In genomic region chr10:117360994-117361667, GRCh38 we compare ENCODE assay signal across 1 cellular context.
TF ChIP-seq lines count a peak whose summit lies in the region.

No MANE protein-coding gene starts in this region.

TF ChIP-seq in HepG2, 621 proteins besides CTCF, POLR2A, EP300 and RAD21 (continued from another document and continues in another):
- peak; percentile 20; the same call in 1 of the 2 replicates for TF ChIP-seq IKZF5 (CRISPR knock-in tag; IDR thresholded peaks at IDR 0.05)
- TF ChIP-seq ZNF512B (CRISPR knock-in tag; IDR thresholded peaks at IDR 0.05; ENCODE audit: borderline replicate concordance): no peak
- TF ChIP-seq ATF4 (CRISPR knock-in tag; IDR thresholded peaks at IDR 0.05): peak in 1 of 2 experiments; percentile 16; a peak in 1 of 4 replicates
- TF ChIP-seq ZFP90 (CRISPR knock-in tag; IDR thresholded peaks at IDR 0.05; ENCODE audit: borderline replicate concordance): no peak
- TF ChIP-seq HDAC2 (CRISPR knock-in tag; IDR thresholded peaks at IDR 0.05): peak; percentile 71; the same call in 1 of the 2 replicates
- TF ChIP-seq GATAD2A (CRISPR knock-in tag; IDR thresholded peaks at IDR 0.05): peak; percentile 72; the same call in 1 of the 2 replicates
- peak; percentile 50; the same call in 1 of the 2 replicates for TF ChIP-seq ZFP36L1 (CRISPR knock-in tag; IDR thresholded peaks at IDR 0.05)
- TF ChIP-seq ASH2L (IDR thresholded peaks at IDR 0.05; ENCODE audit: insufficient read length, low read depth, low read length): peak; percentile 62
- TF ChIP-seq ZNF841 (CRISPR knock-in tag; IDR thresholded peaks at IDR 0.05; ENCODE audit: borderline replicate concordance): no peak
- no peak for TF ChIP-seq AKNA (CRISPR knock-in tag; IDR thresholded peaks at IDR 0.05; ENCODE audit: borderline replicate concordance)
- no peak for TF ChIP-seq EHMT2 (IDR thresholded peaks at IDR 0.05; ENCODE audit: borderline replicate concordance, low read depth, low read length)
- TF ChIP-seq TBX3 (IDR thresholded peaks at IDR 0.05; ENCODE audit: borderline replicate concordance): peak; percentile 98
- TF ChIP-seq TFAP4 (IDR thresholded peaks at IDR 0.05; ENCODE audit: borderline replicate concordance, low read depth): no peak
- no peak for TF ChIP-seq ZBTB33 (CRISPR knock-in tag; IDR thresholded peaks at IDR 0.05)
- TF ChIP-seq ZNF652 (CRISPR knock-in tag; IDR thresholded peaks at IDR 0.05; ENCODE audit: borderline replicate concordance, low read depth): peak; percentile 39; the same call in 1 of the 2 replicates
- TF ChIP-seq ZNF83 (CRISPR knock-in tag; IDR thresholded peaks at IDR 0.05; ENCODE audit: borderline replicate concordance): no peak
- TF ChIP-seq RARA (CRISPR knock-in tag; IDR thresholded peaks at IDR 0.05): peak; percentile 28; the same call in 1 of the 2 replicates
- TF ChIP-seq FOXP4 (CRISPR knock-in tag; IDR thresholded peaks at IDR 0.05): peak; percentile 87
- TF ChIP-seq SAP130 (CRISPR knock-in tag; IDR thresholded peaks at IDR 0.05; ENCODE audit: low read depth): peak; percentile 89
- TF ChIP-seq FOXA1 (IDR thresholded peaks at IDR 0.05): peak; percentile 66; the same call in 1 of the 2 replicates
- TF ChIP-seq FOXA1 (CRISPR knock-in tag; IDR thresholded peaks at IDR 0.05): peak; percentile 88
- no peak for TF ChIP-seq ZBTB1 (CRISPR knock-in tag; IDR thresholded peaks at IDR 0.05; ENCODE audit: borderline replicate concordance)
- TF ChIP-seq ZBTB25 (CRISPR knock-in tag; IDR thresholded peaks at IDR 0.05): peak; percentile 28; the same call in 1 of the 2 replicates
- TF ChIP-seq MED1 (CRISPR knock-in tag; IDR thresholded peaks at IDR 0.05): 0 out of 2 replicates have a peak, but pooled peaks have one; percentile 18
- no peak for TF ChIP-seq ZNF343 (CRISPR knock-in tag; IDR thresholded peaks at IDR 0.05)
- TF ChIP-seq ZNF503 (CRISPR knock-in tag; IDR thresholded peaks at IDR 0.05): no peak; the same call in 1 of the 2 replicates
- no peak for TF ChIP-seq SCMH1 (CRISPR knock-in tag; IDR thresholded peaks at IDR 0.05; ENCODE audit: borderline replicate concordance)
- TF ChIP-seq FOXA3 (CRISPR knock-in tag; IDR thresholded peaks at IDR 0.05): peak; percentile 97
- peak; percentile 59; the same call in 1 of the 2 replicates for TF ChIP-seq ELF3 (CRISPR knock-in tag; IDR thresholded peaks at IDR 0.05)
- TF ChIP-seq SYNCRIP (IDR thresholded peaks at IDR 0.05; ENCODE audit: insufficient read depth, low read depth, low read length): no peak
- peak; percentile 68 for TF ChIP-seq ISL2 (CRISPR knock-in tag; IDR thresholded peaks at IDR 0.05)
- TF ChIP-seq NR2F1 (CRISPR knock-in tag; IDR thresholded peaks at IDR 0.05): peak in 1 of 2 experiments; percentile 24; a peak in 1 of 4 replicates
- peak; percentile 32; the same call in 1 of the 2 replicates for TF ChIP-seq PITX1 (CRISPR knock-in tag; IDR thresholded peaks at IDR 0.05)
- no peak; the same call in 1 of the 2 replicates for TF ChIP-seq PATZ1 (CRISPR knock-in tag; IDR thresholded peaks at IDR 0.05)
- TF ChIP-seq NR2F2 (IDR thresholded peaks at IDR 0.05; ENCODE audit: borderline replicate concordance, low read depth): peak; percentile 40; the same call in 1 of the 2 replicates
- TF ChIP-seq NCOA2 (CRISPR knock-in tag; IDR thresholded peaks at IDR 0.05): peak; percentile 74
- peak; percentile 43; the same call in 1 of the 2 replicates for TF ChIP-seq HHEX (CRISPR knock-in tag; IDR thresholded peaks at IDR 0.05)
- TF ChIP-seq ZNF235 (CRISPR knock-in tag; IDR thresholded peaks at IDR 0.05; ENCODE audit: borderline replicate concordance): no peak
- TF ChIP-seq ZNF577 (CRISPR knock-in tag; IDR thresholded peaks at IDR 0.05; ENCODE audit: borderline replicate concordance, low read depth): no peak
- TF ChIP-seq ZNF510 (CRISPR knock-in tag; IDR thresholded peaks at IDR 0.05; ENCODE audit: low read depth): no peak
